In the genomic region with DNA sequence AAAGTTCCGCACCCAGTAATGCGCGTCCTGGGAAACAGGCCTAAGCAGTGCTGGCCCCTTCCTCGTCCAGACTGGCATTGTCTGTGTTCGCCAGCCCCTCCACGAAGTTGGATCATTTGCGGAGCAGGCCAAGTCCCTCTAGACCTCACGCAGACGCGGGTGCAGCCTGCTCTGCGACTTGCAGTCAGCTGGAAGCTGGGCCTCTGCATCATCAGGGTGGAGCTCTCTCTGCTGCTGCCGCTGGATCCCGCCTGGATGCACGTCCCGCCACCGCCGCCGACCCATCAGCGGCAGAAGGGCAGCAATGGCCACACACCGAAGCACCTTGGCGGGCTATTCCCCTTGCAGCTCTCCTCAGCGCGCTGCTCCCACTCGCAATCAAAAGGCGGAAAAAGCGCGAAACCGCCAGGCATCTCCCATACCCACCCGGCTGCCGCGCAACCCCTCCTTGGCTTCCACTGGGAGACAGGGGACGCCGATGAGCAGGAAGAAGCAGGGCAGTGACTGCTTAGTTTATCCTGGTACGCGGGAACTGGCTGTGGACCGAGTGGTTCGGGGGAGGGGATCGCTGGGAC, we compare ENCODE assay signal across 8 cellular contexts. TPM values are rescaled to one million over a fixed set of nuclear protein-coding genes. Genes with fewer than 3 reads are reported as not detected.
A peak's percentile ranks its signal among the peaks of the same experiment; 100 is the strongest.
DNase-seq lines count a peak whose midpoint lies in the region; ATAC-seq and TF ChIP-seq lines count a peak whose summit lies in the region.

No MANE protein-coding gene starts in this region.

- peaks cover 21 to 41% of the 10 kb centered on the region in 2 donors for H3K4me1 Mint-ChIP-seq in stimulated activated naive B cell treated with anti-CD40 and anti-IgM and Interleukin-4, amounts not matched to agents 10 μg/mL and 1 μg/mL and 100 μg/mL, for 72 hours
- H3K4me1 Mint-ChIP-seq in activated CD8-positive, alpha-beta T cell treated with anti-CD3 and anti-CD28 coated beads for 36 hours (ENCODE audit: low read depth), result no peaks in the 10 kb centered on the region

- H3K27ac Mint-ChIP-seq in stimulated activated naive B cell treated with anti-CD40 and anti-IgM and Interleukin-4, amounts not matched to agents 10 μg/mL and 1 μg/mL and 100 μg/mL, for 72 hours, result no peak overlapping the region
- no peak overlapping the region for H3K27ac Mint-ChIP-seq in activated CD8-positive, alpha-beta T cell treated with anti-CD3 and anti-CD28 coated beads for 36 hours

- intact Hi-C loops in activated CD8-positive, alpha-beta T cell treated with anti-CD3 and anti-CD28 coated beads for 36 hours (cut with micrococcal nuclease), result no loop called here

- TF ChIP-seq CTCF in HEK293 (tag by site-specific recombination; IDR thresholded peaks at IDR 0.05), result peak; percentile 74
- TF ChIP-seq CTCF in activated CD8-positive, alpha-beta T cell treated with anti-CD3 and anti-CD28 coated beads for 36 hours (IDR thresholded peaks at IDR 0.05), result no peak
- no peak for TF ChIP-seq CTCF in GM10266 (IDR thresholded peaks at IDR 0.05; ENCODE audit: control insufficient read depth, insufficient read depth, low read depth, missing control alignments)

- peaks cover 60 to 65% of the 10 kb centered on the region in 2 donors for H3K27me3 Mint-ChIP-seq in stimulated activated naive B cell treated with anti-CD40 and anti-IgM and Interleukin-4, amounts not matched to agents 10 μg/mL and 1 μg/mL and 100 μg/mL, for 72 hours
- peaks cover 68% of the 10 kb centered on the region for H3K27me3 Mint-ChIP-seq in activated CD8-positive, alpha-beta T cell treated with anti-CD3 and anti-CD28 coated beads for 36 hours

- H3K4me1 ChIP-seq in HEK293 (ENCODE audit: control insufficient read depth, insufficient read depth, low read length) (no peaks in the 10 kb centered on the region), iPS DF 6.9 (ENCODE audit: control insufficient read depth, insufficient read depth, low read length) (peaks cover 3% of the 10 kb centered on the region; the same call in 1 of the 2 replicates)

- DNase-seq in anterior cingulate cortex (lab: John Stamatoyannopoulos, UW) (peak in 47 of 58 donors; percentile 13 to 77 (median 52)), iPS DF 6.9 (ENCODE audit: low read depth, low spot score) (no peak), mesenteric fat pad (ENCODE audit: low spot score) (no peak), GM10266 (ENCODE audit: extremely low spot score) (no peak)
- DNase-seq in stimulated activated naive B cell treated with anti-CD40 and anti-IgM and Interleukin-4, amounts not matched to agents 10 μg/mL and 1 μg/mL and 100 μg/mL, for 72 hours, result no peak
- no peak for DNase-seq in activated CD8-positive, alpha-beta T cell treated with anti-CD3 and anti-CD28 coated beads for 36 hours

- POLR2A ChIA-PET in HEK293 (lab: Yijun Ruan, JAX), result interaction anchor here (0.8 to 1.8 kb wide), 5 partner anchors 9 to 1193 kb away, joined by 3 to 8 read pairs (median 6); partner anchors contain the start of genes MED19 and TMX2
- POLR2A ChIA-PET in activated CD8-positive, alpha-beta T cell treated with anti-CD3 and anti-CD28 coated beads for 36 hours (lab: Charles Lee), result no interaction called here

- H3K27ac ChIP-seq in HEK293 (ENCODE audit: extremely low read depth, low read depth, low read length) (peak overlapping the region; percentile 63; the same call in 1 of the 2 replicates), iPS DF 6.9 (ENCODE audit: low read length) (no peak overlapping the region)

- H3K4me3 ChIP-seq in HEK293 (ENCODE audit: low read depth, low read length) (peak overlapping the region; percentile 59), iPS DF 6.9 (ENCODE audit: low read length) (peak overlapping the region; percentile 36; the same call in 1 of the 2 replicates)

- H3K36me3 ChIP-seq in HEK293 (ENCODE audit: control insufficient read depth in 2 of 2, insufficient read depth in 1 of 2, low read length in 2 of 2) (peaks cover 0 to 9% of the 10 kb centered on the region in 2 experiments; a peak in 1 of 3 replicates), iPS DF 6.9 (ENCODE audit: control insufficient read depth, insufficient read depth, low read length) (no peaks in the 10 kb centered on the region)

- peaks cover 11% of the 10 kb centered on the region in 2 donors for H3K9me3 Mint-ChIP-seq in stimulated activated naive B cell treated with anti-CD40 and anti-IgM and Interleukin-4, amounts not matched to agents 10 μg/mL and 1 μg/mL and 100 μg/mL, for 72 hours
- no peaks in the 10 kb centered on the region for H3K9me3 Mint-ChIP-seq in activated CD8-positive, alpha-beta T cell treated with anti-CD3 and anti-CD28 coated beads for 36 hours

- H3K27me3 ChIP-seq in iPS DF 6.9 (ENCODE audit: control insufficient read depth, insufficient read depth, low read length), result peaks cover 3% of the 10 kb centered on the region; the same call in 1 of the 2 replicates

- no peak for ATAC-seq in stimulated activated naive B cell treated with anti-CD40 and anti-IgM and Interleukin-4, amounts not matched to agents 10 μg/mL and 1 μg/mL and 100 μg/mL, for 72 hours (replicated peaks)
- ATAC-seq in HG02610 (IDR thresholded peaks at IDR 0.05; ENCODE audit: unreplicated experiment), result no peak
- no peak for ATAC-seq in activated CD8-positive, alpha-beta T cell treated with anti-CD3 and anti-CD28 coated beads for 36 hours

- CTCF ChIA-PET in HEK293 (lab: Yijun Ruan, JAX), result interaction anchor here (0.6 to 1.6 kb wide), 7 partner anchors 13 to 356 kb away, joined by 3 to 9 read pairs (median 4); no protein-coding TSS in a partner anchor
- CTCF ChIA-PET in activated CD8-positive, alpha-beta T cell treated with anti-CD3 and anti-CD28 coated beads for 36 hours (lab: Charles Lee), result interaction anchor here (1.2 to 2.0 kb wide), 2 partner anchors 13 to 24 kb away, joined by 4 to 5 read pairs; no protein-coding TSS in a partner anchor

- H3K9me3 ChIP-seq in HEK293 (ENCODE audit: control insufficient read depth, insufficient read depth, low read depth, low read length), result no peaks in the 10 kb centered on the region
- no peaks in the 10 kb centered on the region for H3K9me3 ChIP-seq in iPS DF 6.9 (ENCODE audit: control insufficient read depth, insufficient read depth, low read length)

- H3K4me3 Mint-ChIP-seq in stimulated activated naive B cell treated with anti-CD40 and anti-IgM and Interleukin-4, amounts not matched to agents 10 μg/mL and 1 μg/mL and 100 μg/mL, for 72 hours, result peak overlapping the region; percentile 58 to 74
- no peak overlapping the region for H3K4me3 Mint-ChIP-seq in activated CD8-positive, alpha-beta T cell treated with anti-CD3 and anti-CD28 coated beads for 36 hours

- no CpG with 5 or more reads among the region's 38 CpGs for WGBS in iPS DF 6.9 (ENCODE audit: insufficient coverage, insufficient read length)

- H3K36me3 Mint-ChIP-seq in stimulated activated naive B cell treated with anti-CD40 and anti-IgM and Interleukin-4, amounts not matched to agents 10 μg/mL and 1 μg/mL and 100 μg/mL, for 72 hours, result peaks cover 0 to 10% of the 10 kb centered on the region in 2 donors
- no peaks in the 10 kb centered on the region for H3K36me3 Mint-ChIP-seq in activated CD8-positive, alpha-beta T cell treated with anti-CD3 and anti-CD28 coated beads for 36 hours (ENCODE audit: low read depth)

TF ChIP-seq in HEK293, 187 proteins besides CTCF, POLR2A, EP300 and RAD21 (continues in another document):
- TF ChIP-seq GFI1B (tag by site-specific recombination; IDR thresholded peaks at IDR 0.05), result no peak
- 0 out of 2 replicates have a peak, but pooled peaks have one; percentile 16 for TF ChIP-seq YY2 (tag by site-specific recombination; IDR thresholded peaks at IDR 0.05)
- TF ChIP-seq ZNF341 (tag by site-specific recombination; IDR thresholded peaks at IDR 0.05; ENCODE audit: low read depth), result 0 out of 2 replicates have a peak, but pooled peaks have one; percentile 32
- TF ChIP-seq ZBTB17 (tag by site-specific recombination; IDR thresholded peaks at IDR 0.05), result peak; percentile 58; the same call in 1 of the 2 replicates
- no peak for TF ChIP-seq ZNF514 (tag by site-specific recombination; IDR thresholded peaks at IDR 0.05)
- TF ChIP-seq ZNF707 (tag by site-specific recombination; IDR thresholded peaks at IDR 0.05), result no peak
- TF ChIP-seq, protein P1, sequence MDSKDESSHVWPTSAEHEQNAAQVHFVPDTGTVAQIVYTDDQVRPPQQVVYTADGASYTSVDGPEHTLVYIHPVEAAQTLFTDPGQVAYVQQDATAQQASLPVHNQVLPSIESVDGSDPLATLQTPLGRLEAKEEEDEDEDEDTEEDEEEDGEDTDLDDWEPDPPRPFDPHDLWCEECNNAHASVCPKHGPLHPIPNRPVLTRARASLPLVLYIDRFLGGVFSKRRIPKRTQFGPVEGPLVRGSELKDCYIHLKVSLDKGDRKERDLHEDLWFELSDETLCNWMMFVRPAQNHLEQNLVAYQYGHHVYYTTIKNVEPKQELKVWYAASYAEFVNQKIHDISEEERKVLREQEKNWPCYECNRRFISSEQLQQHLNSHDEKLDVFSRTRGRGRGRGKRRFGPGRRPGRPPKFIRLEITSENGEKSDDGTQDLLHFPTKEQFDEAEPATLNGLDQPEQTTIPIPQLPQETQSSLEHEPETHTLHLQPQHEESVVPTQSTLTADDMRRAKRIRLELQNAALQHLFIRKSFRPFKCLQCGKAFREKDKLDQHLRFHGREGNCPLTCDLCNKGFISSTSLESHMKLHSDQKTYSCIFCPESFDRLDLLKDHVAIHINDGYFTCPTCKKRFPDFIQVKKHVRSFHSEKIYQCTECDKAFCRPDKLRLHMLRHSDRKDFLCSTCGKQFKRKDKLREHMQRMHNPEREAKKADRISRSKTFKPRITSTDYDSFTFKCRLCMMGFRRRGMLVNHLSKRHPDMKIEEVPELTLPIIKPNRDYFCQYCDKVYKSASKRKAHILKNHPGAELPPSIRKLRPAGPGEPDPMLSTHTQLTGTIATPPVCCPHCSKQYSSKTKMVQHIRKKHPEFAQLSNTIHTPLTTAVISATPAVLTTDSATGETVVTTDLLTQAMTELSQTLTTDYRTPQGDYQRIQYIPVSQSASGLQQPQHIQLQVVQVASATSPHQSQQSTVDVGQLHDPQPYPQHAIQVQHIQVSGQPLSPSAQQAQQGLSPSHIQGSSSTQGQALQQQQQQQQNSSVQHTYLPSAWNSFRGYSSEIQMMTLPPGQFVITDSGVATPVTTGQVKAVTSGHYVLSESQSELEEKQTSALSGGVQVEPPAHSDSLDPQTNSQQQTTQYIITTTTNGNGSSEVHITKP (tag by site-specific recombination; IDR thresholded peaks at IDR 0.05), result peak; percentile 50
- TF ChIP-seq GLI2 (tag by site-specific recombination; IDR thresholded peaks at IDR 0.05; ENCODE audit: borderline replicate concordance, low read depth), result no peak
- no peak; the same call in 1 of the 2 replicates for TF ChIP-seq SP2 (tag by site-specific recombination; IDR thresholded peaks at IDR 0.05)
- TF ChIP-seq BCL11A (tag by site-specific recombination; IDR thresholded peaks at IDR 0.05; ENCODE audit: low read depth), result no peak

RNA-seq across cellular contexts. Expression of gene GLYATL1, which starts 34.1 kb away (rescaled TPM):
- not detected for total RNA-seq in mesenteric fat pad
- under 1 TPM in 1 of 2 experiments, not detected in 1; 0.18 TPM for total RNA-seq in activated CD8-positive, alpha-beta T cell treated with anti-CD3 and anti-CD28 coated beads for 36 hours

Comparison
In these comparisons a context has a peak if more than half of its experiments do, and no peak if none do; other contexts are left out.
1. DNase-seq: peak in anterior cingulate cortex (47 of 58); none in iPS DF 6.9 (single experiment), stimulated activated naive B cell treated with anti-CD40 and anti-IgM and Interleukin-4, amounts not matched to agents 10 μg/mL and 1 μg/mL and 100 μg/mL, for 72 hours (single experiment), mesenteric fat pad (single experiment), activated CD8-positive, alpha-beta T cell treated with anti-CD3 and anti-CD28 coated beads for 36 hours (single experiment) and GM10266 (single experiment).